9 cellular contexts compared by ENCODE assay signal in the genomic region with DNA sequence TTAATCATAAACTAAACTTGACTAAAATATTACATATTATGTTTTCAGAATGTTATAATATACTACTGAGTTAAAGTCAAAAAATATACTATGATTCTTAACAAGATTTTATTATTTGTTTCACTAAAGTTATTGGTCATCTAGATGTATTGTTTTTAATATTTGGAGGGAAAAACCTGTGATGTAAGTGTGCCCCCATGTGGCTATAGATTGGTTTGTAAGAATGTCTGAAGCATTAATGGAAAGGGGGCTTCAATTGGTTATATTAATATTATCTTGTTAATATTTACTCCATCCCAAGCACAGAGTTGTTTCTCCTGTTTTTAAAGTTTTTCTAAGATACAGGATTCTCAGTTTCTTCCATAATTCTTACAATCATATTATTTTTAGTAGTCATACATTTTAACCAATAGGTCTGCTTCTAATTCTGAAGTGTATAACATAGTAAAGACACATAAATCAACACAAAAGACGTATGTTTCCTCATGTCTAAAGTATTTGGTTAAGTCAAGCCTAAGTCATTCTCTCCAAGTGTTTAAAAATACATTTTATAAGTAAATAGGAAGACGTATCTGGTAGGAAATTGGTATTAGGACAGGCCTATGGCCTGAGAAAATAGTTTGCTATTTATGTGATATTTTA. TPM values are rescaled to one million over a fixed set of nuclear protein-coding genes. Genes with fewer than 3 reads are reported as not detected.
DNase-seq lines count a peak whose midpoint lies in the region; ATAC-seq and TF ChIP-seq lines count a peak whose summit lies in the region.
"Had no signal": no experiment of that assay in that cellular context is flagged by ENCODE, and none has a peak within 500 bp of the region (broad histone marks: within the 10 kb centered on the region; RNA-seq: fewer than 3 reads in every experiment).

No MANE protein-coding gene starts in this region.

- H3K36me3 Mint-ChIP-seq in GM23338 (ENCODE audit: low read depth) = no peaks in the 10 kb centered on the region
- H3K36me3 Mint-ChIP-seq: activated naive CD8-positive, alpha-beta T cell treated with anti-CD3 and anti-CD28 coated beads, Interleukin-2, amount 10 ng/mL, durations not matched to agents 7 days and 5 days had no signal

- H3K4me1 ChIP-seq in GM23338 (ENCODE audit: insufficient read depth) = no peaks in the 10 kb centered on the region

- TF ChIP-seq CTCF in AG04449 (IDR thresholded peaks at IDR 0.05; ENCODE audit: insufficient read depth, low read length, missing control alignments) (peak; percentile 13), GM23338 (conservative IDR thresholded peaks at IDR 0.05; ENCODE audit: low read depth in 2 of 2) (peak; percentile 57 to 67)

- H3K27ac ChIP-seq in GM23338 (ENCODE audit: low read depth) = no peak overlapping the region

- peaks cover 2% of the 10 kb centered on the region for H3K27me3 Mint-ChIP-seq in GM23338 (ENCODE audit: insufficient read depth, low read depth, poor library complexity)
- H3K27me3 Mint-ChIP-seq: activated naive CD8-positive, alpha-beta T cell treated with anti-CD3 and anti-CD28 coated beads, Interleukin-2, amount 10 ng/mL, durations not matched to agents 7 days and 5 days had no signal

- H3K36me3 ChIP-seq in GM23338 (ENCODE audit: insufficient read depth) = no peaks in the 10 kb centered on the region

- no peak overlapping the region for H2AFZ ChIP-seq in GM23338

- CTCF ChIA-PET in AG04449 (lab: Yijun Ruan, JAX) = interaction anchor here (0.5 to 1.0 kb wide), 2 partner anchors 393 to 394 kb away, joined by 3 read pairs; no protein-coding TSS in a partner anchor

- no peak overlapping the region for H3K4me2 ChIP-seq in GM23338

- ATAC-seq in GM23338 (no peak), HG03565 (IDR thresholded peaks at IDR 0.05; ENCODE audit: unreplicated experiment) (no peak), GM18511 (IDR thresholded peaks at IDR 0.05; ENCODE audit: unreplicated experiment) (no peak), left colon (no peak)

- DNase-seq in AG04449 (ENCODE audit: low read depth, low spot score) (no peak), GM23338 (ENCODE audit: low spot score) (peak; percentile 31), RPMI8226 (peak; percentile 7), glomerular visceral epithelial cell (ENCODE audit: extremely low spot score) (peak; percentile 15), hepatic stellate cell (ENCODE audit: low spot score) (no peak), left colon (no peak)
- DNase-seq: activated naive CD8-positive, alpha-beta T cell treated with anti-CD3 and anti-CD28 coated beads, Interleukin-2, amount 10 ng/mL, durations not matched to agents 7 days and 5 days had no signal

- 0 out of 2 replicates have a peak, but pooled peaks cover 5% of the 10 kb centered on the region for H3K9me2 ChIP-seq in GM23338 (ENCODE audit: insufficient read depth)

- no peaks in the 10 kb centered on the region for H3K4me1 Mint-ChIP-seq in GM23338
- H3K4me1 Mint-ChIP-seq: activated naive CD8-positive, alpha-beta T cell treated with anti-CD3 and anti-CD28 coated beads, Interleukin-2, amount 10 ng/mL, durations not matched to agents 7 days and 5 days had no signal

- H3F3A ChIP-seq in GM23338 (replicated peaks; ENCODE audit: low read depth) = no peaks in the 10 kb centered on the region

- H4K20me1 ChIP-seq in GM23338 (replicated peaks; ENCODE audit: insufficient read depth) = no peaks in the 10 kb centered on the region

- POLR2A ChIA-PET in AG04449 (lab: Yijun Ruan, JAX) = no interaction called here

- intact Hi-C loops in left colon (cut with DNase I, micrococcal nuclease) = no loop called here

- no peaks in the 10 kb centered on the region for H3K9me3 Mint-ChIP-seq in GM23338
- H3K9me3 Mint-ChIP-seq: activated naive CD8-positive, alpha-beta T cell treated with anti-CD3 and anti-CD28 coated beads, Interleukin-2, amount 10 ng/mL, durations not matched to agents 7 days and 5 days had no signal

- H3K79me2 ChIP-seq in GM23338 (replicated peaks; ENCODE audit: insufficient read depth) = no peaks in the 10 kb centered on the region

- no peak overlapping the region for H3K4me3 ChIP-seq in AG04449 (ENCODE audit: low read depth, low read length)
- no peak overlapping the region for H3K4me3 ChIP-seq in GM23338

- H3K27ac Mint-ChIP-seq in GM23338 = no peak overlapping the region
- H3K27ac Mint-ChIP-seq: activated naive CD8-positive, alpha-beta T cell treated with anti-CD3 and anti-CD28 coated beads, Interleukin-2, amount 10 ng/mL, durations not matched to agents 7 days and 5 days had no signal

- H3K4me3 Mint-ChIP-seq in GM23338 = no peak overlapping the region
- H3K4me3 Mint-ChIP-seq: activated naive CD8-positive, alpha-beta T cell treated with anti-CD3 and anti-CD28 coated beads, Interleukin-2, amount 10 ng/mL, durations not matched to agents 7 days and 5 days had no signal

- no peaks in the 10 kb centered on the region for H3K27me3 ChIP-seq in GM23338 (ENCODE audit: insufficient read depth)

TF ChIP-seq in GM23338, 12 proteins besides CTCF, POLR2A, EP300 and RAD21 (continues in another document):
- TF ChIP-seq EZH2phosphoT487 (IDR thresholded peaks at IDR 0.05; ENCODE audit: unreplicated experiment) (no peak), ZNF114 (CRISPR knock-in tag; IDR thresholded peaks at IDR 0.05) (no peak), CREB1 (CRISPR knock-in tag; IDR thresholded peaks at IDR 0.05; ENCODE audit: low read depth) (no peak), STAT1 (IDR thresholded peaks at IDR 0.05; ENCODE audit: unreplicated experiment) (no peak), EZH2 (IDR thresholded peaks at IDR 0.05; ENCODE audit: low read depth, unreplicated experiment) (no peak), JUNB (IDR thresholded peaks at IDR 0.05; ENCODE audit: unreplicated experiment) (no peak)
- TF ChIP-seq, protein P1, sequence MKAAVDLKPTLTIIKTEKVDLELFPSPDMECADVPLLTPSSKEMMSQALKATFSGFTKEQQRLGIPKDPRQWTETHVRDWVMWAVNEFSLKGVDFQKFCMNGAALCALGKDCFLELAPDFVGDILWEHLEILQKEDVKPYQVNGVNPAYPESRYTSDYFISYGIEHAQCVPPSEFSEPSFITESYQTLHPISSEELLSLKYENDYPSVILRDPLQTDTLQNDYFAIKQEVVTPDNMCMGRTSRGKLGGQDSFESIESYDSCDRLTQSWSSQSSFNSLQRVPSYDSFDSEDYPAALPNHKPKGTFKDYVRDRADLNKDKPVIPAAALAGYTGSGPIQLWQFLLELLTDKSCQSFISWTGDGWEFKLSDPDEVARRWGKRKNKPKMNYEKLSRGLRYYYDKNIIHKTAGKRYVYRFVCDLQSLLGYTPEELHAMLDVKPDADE (IDR thresholded peaks at IDR 0.05) = no peak

RNA-seq across cellular contexts. Expression of a gene that starts 58.0 kb away (rescaled TPM):
- not detected in 2 replicates for total RNA-seq in GM23338 (2014; rRNA removed; shearing (Covaris generic))
- polyA plus RNA-seq in GM23338 (2016; fragmentation: Nextera tagmentation; extraction: Ambion mirVana) = not detected in 2 replicates
- total RNA-seq in left colon = not detected
- total RNA-seq: activated naive CD8-positive, alpha-beta T cell treated with anti-CD3 and anti-CD28 coated beads, Interleukin-2, amount 10 ng/mL, durations not matched to agents 7 days and 5 days had no signal

Comparison
In these comparisons a context has a peak if more than half of its experiments do, and no peak if none do; other contexts are left out.
1. DNase-seq: peak in GM23338 (single experiment), RPMI8226 (single experiment) and glomerular visceral epithelial cell (single experiment); none in AG04449 (single experiment), hepatic stellate cell (single experiment) and left colon (0 of 2).